Comparison of ENCODE assay signal across 1 cellular context in genomic region chrX:46597208-46597607, GRCh38.
A peak's percentile ranks its signal among the peaks of the same experiment; 100 is the strongest.
TF ChIP-seq lines count a peak whose summit lies in the region.

No MANE protein-coding gene starts in this region.

TF ChIP-seq in GM12878, 131 proteins besides CTCF, POLR2A, EP300 and RAD21 (continued from another document):
- no peak for TF ChIP-seq ZNF687 (IDR thresholded peaks at IDR 0.05)
- peak; percentile 51; the same call in 1 of the 2 replicates for TF ChIP-seq POLR2AphosphoS5 (IDR thresholded peaks at IDR 0.05; ENCODE audit: low read length)
- no peak for TF ChIP-seq BRCA1 (IDR thresholded peaks at IDR 0.05; ENCODE audit: low read depth, low read length)
- no peak for TF ChIP-seq TAF1 (IDR thresholded peaks at IDR 0.05; ENCODE audit: borderline replicate concordance, low read depth, low read length)
- no peak for TF ChIP-seq CREB1 (IDR thresholded peaks at IDR 0.05; ENCODE audit: low read depth)
- no peak for TF ChIP-seq BCL11A (IDR thresholded peaks at IDR 0.05; ENCODE audit: low read depth, low read length)
- TF ChIP-seq WRNIP1 (IDR thresholded peaks at IDR 0.05; ENCODE audit: borderline replicate concordance, low read depth, low read length) = no peak
- peak; percentile 28; the same call in 1 of the 2 replicates for TF ChIP-seq SPI1 (IDR thresholded peaks at IDR 0.05; ENCODE audit: borderline replicate concordance, insufficient read depth, low read depth, low read length)
